ENCODE assay signal across 10 cellular contexts in the genomic region with DNA sequence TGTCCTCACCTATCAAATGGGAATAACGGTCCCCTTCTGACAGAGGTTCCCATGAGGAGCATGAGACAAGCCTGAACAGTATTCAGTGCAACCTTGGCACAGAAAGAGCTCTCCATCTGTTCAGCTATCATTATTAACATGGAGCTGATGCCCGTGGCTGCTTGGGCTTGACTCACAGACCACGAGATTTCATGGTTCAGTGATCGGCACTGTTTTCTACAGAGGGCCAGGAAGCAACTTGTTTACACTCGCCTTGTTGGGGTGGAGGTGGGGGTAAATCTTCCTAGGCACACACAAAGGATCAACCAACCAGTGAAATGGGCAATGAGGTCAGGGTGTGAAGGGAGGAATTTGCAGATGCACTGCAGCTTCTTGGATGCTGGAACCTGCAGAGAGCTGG.
DNase-seq lines count a peak whose midpoint lies in the region; ATAC-seq and TF ChIP-seq lines count a peak whose summit lies in the region.
"Had no signal": no experiment of that assay in that cellular context is flagged by ENCODE, and none has a peak within 500 bp of the region (broad histone marks: within the 10 kb centered on the region; RNA-seq: fewer than 3 reads in every experiment).

No MANE protein-coding gene starts in this region.

- no peaks in the 10 kb centered on the region for H3K27me3 ChIP-seq in right cardiac atrium (ENCODE audit: control insufficient read depth, insufficient read depth)
- H3K27me3 ChIP-seq in Peyer's patch, result no peaks in the 10 kb centered on the region

- H3K4me3 ChIP-seq in right cardiac atrium (ENCODE audit: low read length) (no peak overlapping the region), Peyer's patch (no peak overlapping the region)

- H3K4me1 ChIP-seq in right cardiac atrium (ENCODE audit: control insufficient read depth, insufficient read depth, low read length) (no peaks in the 10 kb centered on the region), Peyer's patch (no peaks in the 10 kb centered on the region)

- no peaks in the 10 kb centered on the region for H3K36me3 ChIP-seq in Peyer's patch

- ATAC-seq in GM18520 (IDR thresholded peaks at IDR 0.05; ENCODE audit: unreplicated experiment) (peak; percentile 74), HG02623 (IDR thresholded peaks at IDR 0.05; ENCODE audit: unreplicated experiment) (peak; percentile 74), right cardiac atrium (no peak)

- TF ChIP-seq CTCF in Peyer's patch (IDR thresholded peaks at IDR 0.05), result no peak

- no peak overlapping the region for H3K27ac ChIP-seq in right cardiac atrium (ENCODE audit: low read length)
- no peak overlapping the region for H3K27ac ChIP-seq in Peyer's patch

- no peak for TF ChIP-seq POLR2A in Peyer's patch (IDR thresholded peaks at IDR 0.05)

- 61% methylated on average over 5 of the region's 5 CpGs for WGBS in right cardiac atrium

- DNase-seq in NCI-H1694 (lab: John Stamatoyannopoulos, UW), result peak; percentile 88
- DNase-seq in glomerular visceral epithelial cell (ENCODE audit: extremely low spot score), result peak; percentile 77
- DNase-seq in NOMO-1 (lab: John Stamatoyannopoulos, UW; ENCODE audit: unreplicated experiment in 2 of 2), result no peak
- no peak for DNase-seq in right cardiac atrium
- no peak for DNase-seq in NCI-H345 (lab: John Stamatoyannopoulos, UW)
- no peak for DNase-seq in Peyer's patch
- DNase-seq: left cardiac atrium, RPMI8226 had no signal

- H3K9me3 ChIP-seq in right cardiac atrium (ENCODE audit: control insufficient read depth, low read length) (no peaks in the 10 kb centered on the region), Peyer's patch (no peaks in the 10 kb centered on the region)

- intact Hi-C loops in right cardiac atrium (cut with DNase I), result no loop called here

Comparison
In these comparisons a context has a peak if more than half of its experiments do, and no peak if none do; other contexts are left out.
1. ATAC-seq: peak in GM18520 (single experiment) and HG02623 (single experiment); none in right cardiac atrium (0 of 2).
2. DNase-seq: peak in NCI-H1694 (single experiment) and glomerular visceral epithelial cell (single experiment); none in NOMO-1 (0 of 2), right cardiac atrium (0 of 3), NCI-H345 (single experiment) and Peyer's patch (0 of 3).